20 cellular contexts compared by ENCODE assay signal in the genomic region with DNA sequence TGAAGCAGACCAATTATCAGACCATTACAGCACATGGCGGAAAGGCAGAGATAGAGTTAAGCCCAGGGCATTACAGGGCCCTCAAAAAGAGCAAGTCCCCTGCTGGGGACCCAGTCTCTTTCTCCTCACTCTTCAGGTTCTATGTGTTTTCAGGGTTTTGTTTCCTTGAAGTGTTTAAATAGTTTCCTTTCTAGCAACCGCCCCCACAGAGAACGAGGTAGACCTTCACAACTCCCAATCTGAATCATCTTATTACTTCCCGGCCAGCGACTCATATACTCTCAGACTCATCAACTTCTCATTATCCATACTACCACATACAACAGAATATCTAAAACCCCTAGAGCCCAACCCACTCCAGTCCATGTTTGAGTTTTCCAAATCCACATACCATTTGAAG.
DNase-seq lines count a peak whose midpoint lies in the region; ATAC-seq and TF ChIP-seq lines count a peak whose summit lies in the region.
"Had no signal": no experiment of that assay in that cellular context is flagged by ENCODE, and none has a peak within 500 bp of the region (broad histone marks: within the 10 kb centered on the region; RNA-seq: fewer than 3 reads in every experiment).

No MANE protein-coding gene starts in this region.

- TF ChIP-seq CTCF in A673 (conservative IDR thresholded peaks at IDR 0.05; ENCODE audit: low read depth, low read length) (no peak), osteocyte (IDR thresholded peaks at IDR 0.05) (no peak)

- H3K27me3 ChIP-seq in A673 (replicated peaks; ENCODE audit: insufficient read depth, low read depth, low read length, poor library complexity) = no peaks in the 10 kb centered on the region
- H3K27me3 ChIP-seq: cardiac muscle cell, esophagus squamous epithelium, heart left ventricle had no signal

- peaks cover 8% of the 10 kb centered on the region for H3K9me3 Mint-ChIP-seq in activated T-helper 2 cell treated with anti-CD3 and anti-CD28 coated beads, Interferon-gamma antibody, Interleukin-2, Interleukin-4, amounts not matched to agents 10 μg/mL and 5 μg/mL and 100 μg/mL, durations not matched to agents 14 hours and 24 hours and 36 hours
- peaks cover 7% of the 10 kb centered on the region for H3K9me3 Mint-ChIP-seq in osteocyte (ENCODE audit: unreplicated experiment)
- H3K9me3 Mint-ChIP-seq: nephron progenitor cell had no signal

- BruUV-seq in A673 (replicated peaks; lab: Mats Ljungman, UMichigan) = no TSS peak

- intact Hi-C loops in A673 (cut with micrococcal nuclease; ENCODE audit: unreplicated experiment) = no loop called here
- intact Hi-C loops in activated T-helper 2 cell treated with anti-CD3 and anti-CD28 coated beads, Interferon-gamma antibody, Interleukin-2, Interleukin-4, amounts not matched to agents 10 μg/mL and 5 μg/mL and 100 μg/mL, durations not matched to agents 14 hours and 24 hours and 36 hours (cut with micrococcal nuclease) = loop anchor here (2.0 kb wide), 1 partner anchor 58 kb away; no protein-coding TSS in a partner anchor

- peak; percentile 56 for ATAC-seq in HG02885 (IDR thresholded peaks at IDR 0.05; ENCODE audit: poor library complexity, unreplicated experiment)
- no peak for ATAC-seq in GM21515 (IDR thresholded peaks at IDR 0.05; ENCODE audit: unreplicated experiment)
- ATAC-seq: heart left ventricle, Right ventricle myocardium inferior, T-helper 17 cell had no signal

- H3K27me3 Mint-ChIP-seq in activated T-helper 2 cell treated with anti-CD3 and anti-CD28 coated beads, Interferon-gamma antibody, Interleukin-2, Interleukin-4, amounts not matched to agents 10 μg/mL and 5 μg/mL and 100 μg/mL, durations not matched to agents 14 hours and 24 hours and 36 hours (ENCODE audit: low read depth) = no peaks in the 10 kb centered on the region
- H3K27me3 Mint-ChIP-seq in osteocyte (ENCODE audit: unreplicated experiment) = no peaks in the 10 kb centered on the region
- H3K27me3 Mint-ChIP-seq: T-helper 17 cell had no signal

- H3K4me1 ChIP-seq in A673 (ENCODE audit: insufficient read depth, low read length, poor library complexity, severe bottlenecking) = no peaks in the 10 kb centered on the region
- H3K4me1 ChIP-seq: esophagus squamous epithelium, heart left ventricle had no signal

- no peak overlapping the region for H3K4me3 ChIP-seq in A673 (ENCODE audit: low read depth, low read length, poor library complexity, severe bottlenecking)
- H3K4me3 ChIP-seq: cardiac muscle cell, esophagus squamous epithelium, heart left ventricle had no signal

- H3K27ac ChIP-seq in A673 (ENCODE audit: low read depth, low read length, poor library complexity, severe bottlenecking) = no peak overlapping the region
- H3K27ac ChIP-seq: cardiac muscle cell, esophagus squamous epithelium, heart left ventricle had no signal

- POLR2A ChIA-PET in A673 (lab: Charles Lee; ENCODE audit: low non-redundant PET) = no interaction called here

- DNase-seq in A673 (ENCODE audit: low spot score) = peak; percentile 5
- DNase-seq in activated T-helper 2 cell treated with anti-CD3 and anti-CD28 coated beads, Interferon-gamma antibody, Interleukin-2, Interleukin-4, amounts not matched to agents 10 μg/mL and 5 μg/mL and 100 μg/mL, durations not matched to agents 14 hours and 24 hours and 36 hours (ENCODE audit: low spot score) = no peak
- peak; percentile 11 for DNase-seq in stimulated activated CD4-positive, alpha-beta T cell treated with anti-CD3 and anti-CD28 coated beads, Interleukin-4, amount 100 ng/mL, for 1 hour
- no peak for DNase-seq in osteocyte (ENCODE audit: extremely low spot score, unreplicated experiment)
- no peak for DNase-seq in NCI-H2029 treated with DMSO at 0.1 percent for 48 hours (lab: John Stamatoyannopoulos, UW)
- no peak for DNase-seq in hypothalamus (lab: John Stamatoyannopoulos, UW)
- DNase-seq: AML-193, Calu3, esophagus squamous epithelium, GDM1, heart left ventricle, mesenchymal stem cell, NCI-H1092 treated with DMSO at 0.1 percent for 48 hours, NCI-H2171 treated with DMSO at 0.1 percent for 48 hours, nephron progenitor cell, T-helper 17 cell had no signal

- H3K36me3 Mint-ChIP-seq in activated T-helper 2 cell treated with anti-CD3 and anti-CD28 coated beads, Interferon-gamma antibody, Interleukin-2, Interleukin-4, amounts not matched to agents 10 μg/mL and 5 μg/mL and 100 μg/mL, durations not matched to agents 14 hours and 24 hours and 36 hours (ENCODE audit: low read depth) = peaks cover 9% of the 10 kb centered on the region
- no peaks in the 10 kb centered on the region for H3K36me3 Mint-ChIP-seq in osteocyte (ENCODE audit: unreplicated experiment)

- CTCF ChIA-PET in A673 (lab: Charles Lee) = no interaction called here

- H3K4me1 Mint-ChIP-seq in activated T-helper 2 cell treated with anti-CD3 and anti-CD28 coated beads, Interferon-gamma antibody, Interleukin-2, Interleukin-4, amounts not matched to agents 10 μg/mL and 5 μg/mL and 100 μg/mL, durations not matched to agents 14 hours and 24 hours and 36 hours (ENCODE audit: low read depth) = peaks cover 16% of the 10 kb centered on the region
- no peaks in the 10 kb centered on the region for H3K4me1 Mint-ChIP-seq in osteocyte (ENCODE audit: unreplicated experiment)
- H3K4me1 Mint-ChIP-seq: nephron progenitor cell, T-helper 17 cell had no signal

- H3K36me3 ChIP-seq in A673 (ENCODE audit: insufficient read depth, low read length, poor library complexity, severe bottlenecking) = no peaks in the 10 kb centered on the region
- H3K36me3 ChIP-seq: cardiac muscle cell, esophagus squamous epithelium, heart left ventricle had no signal

- H3K27ac Mint-ChIP-seq in activated T-helper 2 cell treated with anti-CD3 and anti-CD28 coated beads, Interferon-gamma antibody, Interleukin-2, Interleukin-4, amounts not matched to agents 10 μg/mL and 5 μg/mL and 100 μg/mL, durations not matched to agents 14 hours and 24 hours and 36 hours = peak overlapping the region; percentile 3
- no peak overlapping the region for H3K27ac Mint-ChIP-seq in osteocyte (ENCODE audit: unreplicated experiment)
- H3K27ac Mint-ChIP-seq: nephron progenitor cell, T-helper 17 cell had no signal

- H3K9me3 ChIP-seq in A673 (ENCODE audit: low read depth, low read length, poor library complexity, severe bottlenecking) = no peaks in the 10 kb centered on the region
- H3K9me3 ChIP-seq: esophagus squamous epithelium, heart left ventricle had no signal

- no peak overlapping the region for H3K4me3 Mint-ChIP-seq in activated T-helper 2 cell treated with anti-CD3 and anti-CD28 coated beads, Interferon-gamma antibody, Interleukin-2, Interleukin-4, amounts not matched to agents 10 μg/mL and 5 μg/mL and 100 μg/mL, durations not matched to agents 14 hours and 24 hours and 36 hours (ENCODE audit: low read depth)
- H3K4me3 Mint-ChIP-seq in osteocyte (ENCODE audit: unreplicated experiment) = no peak overlapping the region
- H3K4me3 Mint-ChIP-seq: nephron progenitor cell, T-helper 17 cell had no signal

Comparison
In these comparisons a context has a peak if more than half of its experiments do, and no peak if none do; other contexts are left out.
1. DNase-seq: peak in A673 (single experiment) and stimulated activated CD4-positive, alpha-beta T cell treated with anti-CD3 and anti-CD28 coated beads, Interleukin-4, amount 100 ng/mL, for 1 hour (single experiment); none in activated T-helper 2 cell treated with anti-CD3 and anti-CD28 coated beads, Interferon-gamma antibody, Interleukin-2, Interleukin-4, amounts not matched to agents 10 μg/mL and 5 μg/mL and 100 μg/mL, durations not matched to agents 14 hours and 24 hours and 36 hours (single experiment), osteocyte (single experiment), NCI-H2029 treated with DMSO at 0.1 percent for 48 hours (single experiment) and hypothalamus (0 of 51).